In genomic region chrX:13115457-13115856, GRCh38 we compare ENCODE assay signal across 22 cellular contexts.
"Had no signal": no experiment of that assay in that cellular context is flagged by ENCODE, and none has a peak within 500 bp of the region (broad histone marks: within the 10 kb centered on the region; RNA-seq: fewer than 3 reads in every experiment).

No MANE protein-coding gene starts in this region.

- H3K4me2 ChIP-seq: neural progenitor cell had no signal

- H3K4me3 ChIP-seq: neural progenitor cell, prostate gland, sigmoid colon, spleen, tibial nerve, vagina had no signal

- H3K9ac ChIP-seq: neural progenitor cell had no signal

- ATAC-seq: activated T-helper 17 cell treated with anti-CD3 and anti-CD28 coated beads, Interleukin-2, amount 50 U/mL, for 72 hours; SK-N-SH treated with all-trans-retinoic acid at 6 μM for 48 hours; stimulated activated memory B cell treated with anti-CD40 and anti-IgM and Interleukin-4, amounts not matched to agents 10 μg/mL and 1 μg/mL and 100 μg/mL, for 72 hours; T-cell had no signal

- H3K4me1 Mint-ChIP-seq: activated B cell treated with CpG ODN at 0.5 μM for 24 hours; activated naive CD8-positive, alpha-beta T cell treated with anti-CD3 and anti-CD28 coated beads for 36 hours; activated T-helper 17 cell treated with anti-CD3 and anti-CD28 coated beads, Interleukin-2, amount 50 U/mL, for 72 hours; central memory CD8-positive, alpha-beta T cell; memory B cell; naive B cell; stimulated activated memory B cell treated with anti-CD40 and anti-IgM and Interleukin-4, amounts not matched to agents 10 μg/mL and 1 μg/mL and 100 μg/mL, for 72 hours had no signal

- H2AFZ ChIP-seq: neural progenitor cell had no signal

- H3K27ac ChIP-seq: neural progenitor cell, prostate gland, spleen, tibial nerve, vagina had no signal

- H3K36me3 ChIP-seq: neural progenitor cell, prostate gland, sigmoid colon, spleen, tibial nerve, vagina had no signal

- H3K27ac Mint-ChIP-seq: activated B cell treated with CpG ODN at 0.5 μM for 24 hours; activated CD4-positive, alpha-beta memory T cell treated with anti-CD3 and anti-CD28 coated beads for 36 hours; activated naive CD8-positive, alpha-beta T cell treated with anti-CD3 and anti-CD28 coated beads for 36 hours; activated T-helper 17 cell treated with anti-CD3 and anti-CD28 coated beads, Interleukin-2, amount 50 U/mL, for 72 hours; memory B cell; naive B cell; neural progenitor cell; stimulated activated memory B cell treated with anti-CD40 and anti-IgM and Interleukin-4, amounts not matched to agents 10 μg/mL and 1 μg/mL and 100 μg/mL, for 72 hours; T-cell had no signal

- H3K27me3 Mint-ChIP-seq: activated B cell treated with CpG ODN at 0.5 μM for 24 hours; activated CD4-positive, alpha-beta memory T cell treated with anti-CD3 and anti-CD28 coated beads for 36 hours; activated naive CD8-positive, alpha-beta T cell treated with anti-CD3 and anti-CD28 coated beads for 36 hours; activated T-helper 17 cell treated with anti-CD3 and anti-CD28 coated beads, Interleukin-2, amount 50 U/mL, for 72 hours; central memory CD8-positive, alpha-beta T cell; memory B cell; stimulated activated memory B cell treated with anti-CD40 and anti-IgM and Interleukin-4, amounts not matched to agents 10 μg/mL and 1 μg/mL and 100 μg/mL, for 72 hours had no signal

- H3K36me3 Mint-ChIP-seq: neural progenitor cell; stimulated activated memory B cell treated with anti-CD40 and anti-IgM and Interleukin-4, amounts not matched to agents 10 μg/mL and 1 μg/mL and 100 μg/mL, for 72 hours; T-cell had no signal

- H3K9me3 Mint-ChIP-seq: activated T-helper 17 cell treated with anti-CD3 and anti-CD28 coated beads, Interleukin-2, amount 50 U/mL, for 72 hours; central memory CD8-positive, alpha-beta T cell had no signal

- H3K4me1 ChIP-seq: prostate gland, spleen, tibial nerve had no signal

- H3K9me3 ChIP-seq: prostate gland, sigmoid colon, tibial nerve, vagina had no signal

- H3K4me3 Mint-ChIP-seq: activated B cell treated with CpG ODN at 0.5 μM for 24 hours; activated CD4-positive, alpha-beta memory T cell treated with anti-CD3 and anti-CD28 coated beads for 36 hours; activated naive CD8-positive, alpha-beta T cell treated with anti-CD3 and anti-CD28 coated beads for 36 hours; activated T-helper 17 cell treated with anti-CD3 and anti-CD28 coated beads, Interleukin-2, amount 50 U/mL, for 72 hours; central memory CD8-positive, alpha-beta T cell; memory B cell; neural progenitor cell; stimulated activated memory B cell treated with anti-CD40 and anti-IgM and Interleukin-4, amounts not matched to agents 10 μg/mL and 1 μg/mL and 100 μg/mL, for 72 hours; T-cell had no signal

- H3K27me3 ChIP-seq: neural progenitor cell, sigmoid colon, tibial nerve, vagina had no signal

- DNase-seq: activated B cell treated with CpG ODN at 0.5 μM for 24 hours; activated CD4-positive, alpha-beta memory T cell treated with anti-CD3 and anti-CD28 coated beads for 36 hours; activated CD4-positive, alpha-beta T cell treated with anti-CD3 and anti-CD28 coated beads for 4 hours; activated naive CD4-positive, alpha-beta T cell; activated naive CD8-positive, alpha-beta T cell treated with anti-CD3 and anti-CD28 coated beads for 36 hours; activated T-cell treated with anti-CD3 and anti-CD28 coated beads, Interleukin-2, amount 50 U/mL, for 1 hour; amniotic stem cell; cortex of kidney; naive B cell; sigmoid colon; spleen; stimulated activated CD4-positive, alpha-beta T cell treated with anti-CD3 and anti-CD28 coated beads, Interleukin-4, amount 100 ng/mL, for 4 hours; T-cell had no signal
